ENCODE assay signal across 1 cellular context in the genomic region with DNA sequence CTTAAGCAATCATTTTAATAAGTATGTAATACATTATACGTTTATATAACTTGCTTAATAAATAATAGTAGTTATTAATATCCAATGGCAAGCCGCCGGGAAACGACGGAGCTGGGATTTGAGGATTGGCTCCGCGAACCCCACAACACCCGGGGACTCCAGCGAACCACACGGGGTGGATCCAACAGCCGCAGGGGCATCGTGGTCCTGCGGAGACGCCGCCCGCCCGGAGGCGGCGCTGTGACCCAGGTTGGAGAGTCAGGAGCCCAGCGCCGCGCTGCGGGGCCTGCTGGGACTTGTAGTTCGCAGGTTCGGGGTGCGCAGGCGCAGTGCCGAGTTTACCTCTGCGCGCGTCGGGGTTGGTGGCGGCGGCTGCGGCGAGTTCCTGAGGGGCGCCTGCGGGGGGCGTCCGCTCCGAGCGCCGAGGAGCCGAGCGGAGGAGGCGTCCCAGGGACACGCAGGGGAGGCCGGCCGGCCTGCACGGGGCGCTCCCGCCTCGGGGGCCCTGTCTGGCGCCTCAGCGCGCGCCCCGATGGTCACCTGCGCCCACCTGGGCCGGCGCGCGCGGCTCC.
A peak's percentile ranks its signal among the peaks of the same experiment; 100 is the strongest.
TF ChIP-seq lines count a peak whose summit lies in the region.

A gene (plus strand): TSS at position 329 of the 572 bp plus-strand sequence. CDS start 204 bp downstream, at position 533.

TF ChIP-seq in HCT116, 20 proteins besides CTCF, POLR2A, EP300 and RAD21 (continued from another document):
- TF ChIP-seq, protein P1, sequence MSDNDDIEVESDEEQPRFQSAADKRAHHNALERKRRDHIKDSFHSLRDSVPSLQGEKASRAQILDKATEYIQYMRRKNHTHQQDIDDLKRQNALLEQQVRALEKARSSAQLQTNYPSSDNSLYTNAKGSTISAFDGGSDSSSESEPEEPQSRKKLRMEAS (IDR thresholded peaks at IDR 0.05), result peak; percentile 67; the same call in 1 of the 2 replicates
- no peak for TF ChIP-seq EGR1 (IDR thresholded peaks at IDR 0.05; ENCODE audit: low read depth)
- TF ChIP-seq SP1 (IDR thresholded peaks at IDR 0.05; ENCODE audit: low read depth), result peak; percentile 57
- TF ChIP-seq EZH2phosphoT487 (IDR thresholded peaks at IDR 0.05; ENCODE audit: borderline replicate concordance), result no peak
- TF ChIP-seq YY1 (IDR thresholded peaks at IDR 0.05; ENCODE audit: extremely low read depth, insufficient replicate concordance, low read depth, low read length), result peak; percentile 77
- no peak for TF ChIP-seq ZNF274 (IDR thresholded peaks at IDR 0.05; ENCODE audit: low read depth, low read length)
- no peak; the same call in 1 of the 2 replicates for TF ChIP-seq ZFX (IDR thresholded peaks at IDR 0.05)
- TF ChIP-seq, protein P2, sequence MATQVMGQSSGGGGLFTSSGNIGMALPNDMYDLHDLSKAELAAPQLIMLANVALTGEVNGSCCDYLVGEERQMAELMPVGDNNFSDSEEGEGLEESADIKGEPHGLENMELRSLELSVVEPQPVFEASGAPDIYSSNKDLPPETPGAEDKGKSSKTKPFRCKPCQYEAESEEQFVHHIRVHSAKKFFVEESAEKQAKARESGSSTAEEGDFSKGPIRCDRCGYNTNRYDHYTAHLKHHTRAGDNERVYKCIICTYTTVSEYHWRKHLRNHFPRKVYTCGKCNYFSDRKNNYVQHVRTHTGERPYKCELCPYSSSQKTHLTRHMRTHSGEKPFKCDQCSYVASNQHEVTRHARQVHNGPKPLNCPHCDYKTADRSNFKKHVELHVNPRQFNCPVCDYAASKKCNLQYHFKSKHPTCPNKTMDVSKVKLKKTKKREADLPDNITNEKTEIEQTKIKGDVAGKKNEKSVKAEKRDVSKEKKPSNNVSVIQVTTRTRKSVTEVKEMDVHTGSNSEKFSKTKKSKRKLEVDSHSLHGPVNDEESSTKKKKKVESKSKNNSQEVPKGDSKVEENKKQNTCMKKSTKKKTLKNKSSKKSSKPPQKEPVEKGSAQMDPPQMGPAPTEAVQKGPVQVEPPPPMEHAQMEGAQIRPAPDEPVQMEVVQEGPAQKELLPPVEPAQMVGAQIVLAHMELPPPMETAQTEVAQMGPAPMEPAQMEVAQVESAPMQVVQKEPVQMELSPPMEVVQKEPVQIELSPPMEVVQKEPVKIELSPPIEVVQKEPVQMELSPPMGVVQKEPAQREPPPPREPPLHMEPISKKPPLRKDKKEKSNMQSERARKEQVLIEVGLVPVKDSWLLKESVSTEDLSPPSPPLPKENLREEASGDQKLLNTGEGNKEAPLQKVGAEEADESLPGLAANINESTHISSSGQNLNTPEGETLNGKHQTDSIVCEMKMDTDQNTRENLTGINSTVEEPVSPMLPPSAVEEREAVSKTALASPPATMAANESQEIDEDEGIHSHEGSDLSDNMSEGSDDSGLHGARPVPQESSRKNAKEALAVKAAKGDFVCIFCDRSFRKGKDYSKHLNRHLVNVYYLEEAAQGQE (IDR thresholded peaks at IDR 0.05; ENCODE audit: low read depth), result no peak
- TF ChIP-seq FOSL1 (IDR thresholded peaks at IDR 0.05; ENCODE audit: low read depth), result no peak
- TF ChIP-seq, protein P3, sequence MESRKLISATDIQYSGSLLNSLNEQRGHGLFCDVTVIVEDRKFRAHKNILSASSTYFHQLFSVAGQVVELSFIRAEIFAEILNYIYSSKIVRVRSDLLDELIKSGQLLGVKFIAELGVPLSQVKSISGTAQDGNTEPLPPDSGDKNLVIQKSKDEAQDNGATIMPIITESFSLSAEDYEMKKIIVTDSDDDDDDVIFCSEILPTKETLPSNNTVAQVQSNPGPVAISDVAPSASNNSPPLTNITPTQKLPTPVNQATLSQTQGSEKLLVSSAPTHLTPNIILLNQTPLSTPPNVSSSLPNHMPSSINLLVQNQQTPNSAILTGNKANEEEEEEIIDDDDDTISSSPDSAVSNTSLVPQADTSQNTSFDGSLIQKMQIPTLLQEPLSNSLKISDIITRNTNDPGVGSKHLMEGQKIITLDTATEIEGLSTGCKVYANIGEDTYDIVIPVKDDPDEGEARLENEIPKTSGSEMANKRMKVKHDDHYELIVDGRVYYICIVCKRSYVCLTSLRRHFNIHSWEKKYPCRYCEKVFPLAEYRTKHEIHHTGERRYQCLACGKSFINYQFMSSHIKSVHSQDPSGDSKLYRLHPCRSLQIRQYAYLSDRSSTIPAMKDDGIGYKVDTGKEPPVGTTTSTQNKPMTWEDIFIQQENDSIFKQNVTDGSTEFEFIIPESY (IDR thresholded peaks at IDR 0.05; ENCODE audit: extremely low read depth, insufficient replicate concordance, low read length), result no peak
- no peak for TF ChIP-seq EZH2 (IDR thresholded peaks at IDR 0.05)
- no peak for TF ChIP-seq SIN3A (IDR thresholded peaks at IDR 0.05; ENCODE audit: low read depth)
TF ChIP-seq in HCT116: peak in this region for 6.
